ENCODE assay signal across 11 cellular contexts in the genomic region with DNA sequence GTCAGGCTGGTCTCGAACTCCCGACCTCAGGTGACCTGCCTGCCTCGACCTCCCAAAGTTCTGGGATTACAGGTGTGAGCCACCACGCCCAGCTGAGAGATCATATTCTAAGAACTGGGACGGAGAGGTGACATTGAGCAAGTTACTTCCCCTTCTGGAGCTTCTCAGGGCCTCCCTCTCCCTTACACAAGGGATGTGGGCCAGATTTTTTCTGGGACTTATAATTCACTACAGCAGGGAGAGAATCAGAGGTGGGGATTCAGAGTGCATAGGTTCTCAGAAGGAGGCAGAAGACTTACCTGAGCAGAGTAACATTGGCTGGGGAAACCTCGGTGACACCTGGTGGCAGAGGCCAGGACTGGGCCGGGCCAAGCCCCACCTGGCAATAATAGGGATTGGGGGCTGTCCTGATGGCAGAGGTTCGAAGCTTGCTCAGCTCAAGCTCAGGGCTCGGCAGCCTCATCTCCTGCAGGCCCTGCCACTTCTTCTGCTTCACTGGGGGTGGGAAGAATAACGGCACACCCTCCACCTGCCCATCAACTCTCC. TPM values are rescaled to one million over a fixed set of nuclear protein-coding genes. Genes with fewer than 3 reads are reported as not detected.
DNase-seq lines count a peak whose midpoint lies in the region; ATAC-seq, FAIRE-seq and TF ChIP-seq lines count a peak whose summit lies in the region.
"Had no signal": no experiment of that assay in that cellular context is flagged by ENCODE, and none has a peak within 500 bp of the region (broad histone marks: within the 10 kb centered on the region; RNA-seq: fewer than 3 reads in every experiment).

No MANE protein-coding gene starts in this region.

- H4K20me1 ChIP-seq in DND-41 (ENCODE audit: insufficient read depth, low read length) (no peaks in the 10 kb centered on the region), K562 (replicated peaks; ENCODE audit: control insufficient read depth, insufficient read depth, low read length) (no peaks in the 10 kb centered on the region), SK-N-SH (ENCODE audit: insufficient read depth) (no peaks in the 10 kb centered on the region)

- 49% methylated on average over 9 of the region's 10 CpGs for WGBS in K562 (ENCODE audit: insufficient coverage, low coverage, missing lambda C conversion rate)
- 68% methylated on average over 8 of the region's 10 CpGs for WGBS in SK-N-SH (ENCODE audit: low lambda C conversion rate)

- no peak overlapping the region for H3K9ac ChIP-seq in DND-41 (ENCODE audit: low read depth, low read length)
- H3K9ac ChIP-seq in K562 (ENCODE audit: insufficient read depth in 1 of 2, low read depth in 2 of 2, low read length in 2 of 2), result peak overlapping the region in 1 of 2 experiments; percentile 37; a peak in 2 of 4 replicates
- H3K9ac ChIP-seq in SK-N-SH, result no peak overlapping the region

- CTCF ChIA-PET in K562 (lab: Yijun Ruan, JAX; ENCODE audit: low intra/inter-chr PET ratio), result no interaction called here
- CTCF ChIA-PET in SK-N-SH (lab: Yijun Ruan, JAX), result interaction anchor here (0.7 to 1.8 kb wide), 5 partner anchors 11 to 41 kb away, joined by 3 to 8 read pairs (median 5); partner anchors contain the start of gene ITPKA

- H3K9me2 ChIP-seq in SK-N-SH, result no peaks in the 10 kb centered on the region

- H3K27ac ChIP-seq in DND-41 (ENCODE audit: low read length) (no peak overlapping the region), K562 (ENCODE audit: extremely low read depth, low read depth, low read length) (no peak overlapping the region), vagina (no peak overlapping the region), SK-N-SH (ENCODE audit: low read depth in 2 of 2, low read length in 1 of 2) (no peak overlapping the region)

- H3K4me2 ChIP-seq in DND-41 (ENCODE audit: insufficient read depth, low read length) (no peak overlapping the region), K562 (ENCODE audit: insufficient read depth, low read length) (no peak overlapping the region), SK-N-SH (no peak overlapping the region)

- POLR2A ChIA-PET in K562 (lab: Yijun Ruan, JAX) (interaction anchor here (0.6 to 1.3 kb wide), 2 partner anchors 16 to 54 kb away, joined by 3 read pairs; no protein-coding TSS in a partner anchor), SK-N-SH (lab: Yijun Ruan, JAX) (interaction anchor here (0.8 to 1.2 kb wide), 2 partner anchors 13 to 37 kb away, joined by 3 read pairs; partner anchors contain the start of gene RPAP1)

- H3K9me1 ChIP-seq in K562 (ENCODE audit: control insufficient read depth, insufficient read depth, low read length), result no peaks in the 10 kb centered on the region

- H3F3A ChIP-seq in SK-N-SH (replicated peaks; ENCODE audit: insufficient read depth), result no peaks in the 10 kb centered on the region

- DNase-seq in DND-41, result no peak
- DNase-seq in HT-29 (ENCODE audit: low spot score), result peak; percentile 48
- no peak for DNase-seq in K562 (ENCODE audit: extremely low read depth in 1 of 4, low spot score in 3 of 4)
- DNase-seq in vagina (ENCODE audit: extremely low spot score in 2 of 2), result no peak
- no peak for DNase-seq in omental fat pad (ENCODE audit: low spot score)
- DNase-seq in SK-N-SH, result no peak
- DNase-seq: DMS79; IMR-90; mesenchymal stem cell; stimulated activated naive CD4-positive, alpha-beta T cell had no signal

- no peaks in the 10 kb centered on the region for H3K79me2 ChIP-seq in DND-41 (ENCODE audit: insufficient read depth, low read length)
- H3K79me2 ChIP-seq in K562 (ENCODE audit: control insufficient read depth, insufficient read depth, low read length), result no peaks in the 10 kb centered on the region
- no peaks in the 10 kb centered on the region for H3K79me2 ChIP-seq in SK-N-SH (ENCODE audit: insufficient read depth)

- H3K9me3 ChIP-seq in DND-41 (ENCODE audit: insufficient read depth, low read length, severe bottlenecking) (no peaks in the 10 kb centered on the region), K562 (replicated peaks; ENCODE audit: control insufficient read depth, insufficient read depth, low read depth, low read length) (no peaks in the 10 kb centered on the region), vagina (no peaks in the 10 kb centered on the region), SK-N-SH (no peaks in the 10 kb centered on the region)

- TF ChIP-seq RAD21 in K562 (CRISPR knock-in tag; conservative IDR thresholded peaks at IDR 0.05 in 1 of 2, IDR thresholded peaks at IDR 0.05 in 1 of 2) (no peak), SK-N-SH (IDR thresholded peaks at IDR 0.05; ENCODE audit: low read length) (no peak)

- no peaks in the 10 kb centered on the region for H3K36me3 ChIP-seq in DND-41 (ENCODE audit: insufficient read depth, low read length)
- H3K36me3 ChIP-seq in K562 (ENCODE audit: control insufficient read depth, insufficient read depth, low read length), result peaks cover 19% of the 10 kb centered on the region; the same call in 1 of the 3 replicates
- H3K36me3 ChIP-seq in vagina, result no peaks in the 10 kb centered on the region
- no peaks in the 10 kb centered on the region for H3K36me3 ChIP-seq in SK-N-SH (replicated peaks in 1 of 2; ENCODE audit: control insufficient read depth in 1 of 2, insufficient read depth in 2 of 2, low read length in 1 of 2)

- in situ Hi-C loops in K562 (cut with MboI), result no loop called here

- H3K4me3 ChIP-seq in DND-41 (ENCODE audit: low read depth in 1 of 2, low read length in 2 of 2) (no peak overlapping the region), K562 (no peak overlapping the region), vagina (no peak overlapping the region), SK-N-SH (ENCODE audit: low read depth in 2 of 2, low read length in 1 of 2) (no peak overlapping the region)

- no TSS peak for BruUV-seq in K562 (replicated peaks; lab: Mats Ljungman, UMichigan)

- H2AFZ ChIP-seq in DND-41 (ENCODE audit: low read depth, low read length) (no peak overlapping the region), K562 (ENCODE audit: low read depth, low read length) (no peak overlapping the region), SK-N-SH (ENCODE audit: low read depth) (no peak overlapping the region)

- peak; percentile 18 for TF ChIP-seq CTCF in DND-41 (IDR thresholded peaks at IDR 0.05; ENCODE audit: borderline replicate concordance, extremely low read depth, low read length, poor library complexity, severe bottlenecking)
- 0 out of 6 replicates have a peak, but pooled peaks of 1 of the 3 experiments have one; percentile 2 for TF ChIP-seq CTCF in K562 (IDR thresholded peaks at IDR 0.05 in 2 of 3, conservative IDR thresholded peaks at IDR 0.05 in 1 of 3; ENCODE audit: insufficient read depth in 2 of 3, low read depth in 1 of 3, low read length in 3 of 3)
- no peak for TF ChIP-seq CTCF in vagina (IDR thresholded peaks at IDR 0.05)
- no peak for TF ChIP-seq CTCF in omental fat pad (IDR thresholded peaks at IDR 0.05)
- TF ChIP-seq CTCF in SK-N-SH (IDR thresholded peaks at IDR 0.05), result no peak

- TF ChIP-seq EP300 in K562 (IDR thresholded peaks at IDR 0.05; ENCODE audit: low read length) (no peak), SK-N-SH (IDR thresholded peaks at IDR 0.05; ENCODE audit: borderline replicate concordance in 1 of 2, low read depth in 1 of 2, low read length in 1 of 2) (no peak)

- no peak for FAIRE-seq in K562 (lab: Jason Lieb, UNC)
- FAIRE-seq: GM18507 had no signal

- no peak for TF ChIP-seq POLR2A in K562 (conservative IDR thresholded peaks at IDR 0.05)
- TF ChIP-seq POLR2A in vagina (IDR thresholded peaks at IDR 0.05), result no peak

- H3K27me3 ChIP-seq in DND-41 (ENCODE audit: insufficient read depth, low read length, poor library complexity) (no peaks in the 10 kb centered on the region), K562 (ENCODE audit: control insufficient read depth in 2 of 2, insufficient read depth in 2 of 2, low read length in 2 of 2) (no peaks in the 10 kb centered on the region), vagina (peaks cover 5% of the 10 kb centered on the region), SK-N-SH (ENCODE audit: insufficient read depth) (no peaks in the 10 kb centered on the region; the same call in 1 of the 2 replicates)

- no peak for ATAC-seq in DND-41 (ENCODE audit: insufficient read depth, low read depth)
- peak; percentile 22 for ATAC-seq in K562
- ATAC-seq in omental fat pad (ENCODE audit: low FRiP score), result no peak

- H3K4me1 ChIP-seq in DND-41 (ENCODE audit: insufficient read depth, low read length) (no peaks in the 10 kb centered on the region), K562 (replicated peaks in 1 of 2; ENCODE audit: control insufficient read depth in 2 of 2, insufficient read depth in 2 of 2, low read length in 2 of 2) (peaks cover 0 to 8% of the 10 kb centered on the region in 2 experiments; a peak in 4 of 5 replicates), vagina (peaks cover 22% of the 10 kb centered on the region), SK-N-SH (ENCODE audit: control insufficient read depth in 1 of 2, insufficient read depth in 2 of 2, low read depth in 1 of 2, low read length in 1 of 2) (peaks cover 0 to 10% of the 10 kb centered on the region in 2 experiments; a peak in 1 of 4 replicates)

- intact Hi-C loops in K562 (cut with micrococcal nuclease) (no loop called here), vagina (cut with DNase I) (no loop called here)

RNA-seq across cellular contexts. Expression of gene LTK, which starts 6.8 kb away (rescaled TPM):
- total RNA-seq in HT-29 (2014; rRNA removed; shearing (Covaris generic)), result 0.05 TPM in 2 replicates
- total RNA-seq in K562 (2011; cell fraction: chromatin; rRNA removed; ENCODE audit: low replicate concordance), result 13.3 and 30.8 TPM in 2 replicates
- 17.5 and 19.0 TPM in 2 replicates for total RNA-seq in K562 (2011; cell fraction: nucleolus; rRNA removed)
- total RNA-seq in K562 (2011; cell fraction: nucleoplasm; rRNA removed), result 14.6 and 15.8 TPM in 2 replicates
- total RNA-seq in K562 (2014; rRNA removed) (2.7 TPM in 2 replicates), K562 (2014; rRNA removed; fragmentation: Illumina TruSeq; extraction: Trizol) (0.77 and 1.1 TPM in 2 replicates), K562 (2015; rRNA removed; fragmentation: Illumina TruSeq; extraction: Trizol) (1.8 TPM in 2 replicates), K562 (2021) (3.7 and 4.4 TPM in 2 replicates), vagina (1.5 TPM), omental fat pad (1 to 10 TPM in 1 of 4 donors, under 1 TPM in 2, not detected in 1; 0.19 to 1.3 (median 0.84) TPM)
- polyA plus RNA-seq in K562 (2011; rRNA removed) (1.7 and 2.8 TPM in 2 replicates), K562 (2014; fragmentation: Illumina TruSeq; extraction: Trizol) (2.7 and 3.1 TPM in 2 replicates), K562 (2014; fragmentation: Nextera tagmentation; extraction: Ambion mirVana) (under 1 TPM; 0.25 to 0.31 TPM), K562 (2014; rRNA removed) (4.3 and 4.4 TPM in 2 replicates), SK-N-SH (2012; rRNA removed) (0.06 and 0.07 TPM in 2 replicates)
- polyA plus RNA-seq in K562 (2011; cell fraction: cytosol; rRNA removed), result 1.7 and 2.1 TPM in 2 replicates
- 22.2 and 32.4 TPM in 2 replicates for polyA plus RNA-seq in K562 (2011; cell fraction: nucleus; rRNA removed)
- 5.2 and 20.8 TPM in 2 replicates for polyA plus RNA-seq in K562 (2012)
- polyA minus RNA-seq in K562 (2011; rRNA and poly(A)+ RNA removed), result 0.39 and 0.70 TPM in 2 replicates
- polyA minus RNA-seq in K562 (2011; cell fraction: cytosol; rRNA and poly(A)+ RNA removed), result 1.2 TPM in 1 of 2 replicates, not detected in the other
- 1.9 and 2.4 TPM in 2 replicates for polyA minus RNA-seq in K562 (2011; cell fraction: nucleus; rRNA and poly(A)+ RNA removed)
- 0.01 and 0.07 TPM in 2 replicates for polyA plus RNA-seq in SK-N-SH (2012; cell fraction: cytosol; rRNA removed)
- 0.87 and 1.6 TPM in 2 replicates for polyA plus RNA-seq in SK-N-SH (2012; cell fraction: nucleus; rRNA removed)

RNA-seq across cellular contexts. Expression of gene ITPKA, which starts 13.2 kb away (rescaled TPM):
- total RNA-seq in HT-29 (2014; rRNA removed; shearing (Covaris generic)), result 7.3 and 9.7 TPM in 2 replicates
- total RNA-seq in K562 (2011; cell fraction: chromatin; rRNA removed; ENCODE audit: low replicate concordance), result 9.4 and 24.3 TPM in 2 replicates
- total RNA-seq in K562 (2011; cell fraction: nucleolus; rRNA removed), result 24.0 and 25.1 TPM in 2 replicates
- total RNA-seq in K562 (2011; cell fraction: nucleoplasm; rRNA removed), result 8.3 and 12.6 TPM in 2 replicates
- 68.4 and 72.3 TPM in 2 replicates for total RNA-seq in K562 (2014; rRNA removed)
- 2.4 and 4.5 TPM in 2 replicates for total RNA-seq in K562 (2014; rRNA removed; fragmentation: Illumina TruSeq; extraction: Trizol)
- 11.3 and 13.4 TPM in 2 replicates for total RNA-seq in K562 (2015; rRNA removed; fragmentation: Illumina TruSeq; extraction: Trizol)
- total RNA-seq in K562 (2021), result 33.3 and 35.8 TPM in 2 replicates
- polyA plus RNA-seq in K562 (2011; rRNA removed), result 9.1 and 11.5 TPM in 2 replicates
- polyA plus RNA-seq in K562 (2011; cell fraction: cytosol; rRNA removed), result 14.0 and 24.3 TPM in 2 replicates
- polyA plus RNA-seq in K562 (2011; cell fraction: nucleus; rRNA removed), result 19.8 and 25.1 TPM in 2 replicates
- polyA plus RNA-seq in K562 (2012), result 18.4 and 67.5 TPM in 2 replicates
- polyA plus RNA-seq in K562 (2014; fragmentation: Illumina TruSeq; extraction: Trizol), result 4.0 and 10.5 TPM in 2 replicates
- under 1 TPM; 0.14 to 0.55 TPM for polyA plus RNA-seq in K562 (2014; fragmentation: Nextera tagmentation; extraction: Ambion mirVana)
- 34.4 and 34.8 TPM in 2 replicates for polyA plus RNA-seq in K562 (2014; rRNA removed)
- 2.2 and 6.8 TPM in 2 replicates for polyA minus RNA-seq in K562 (2011; rRNA and poly(A)+ RNA removed)
- polyA minus RNA-seq in K562 (2011; cell fraction: cytosol; rRNA and poly(A)+ RNA removed), result 12.3 and 17.9 TPM in 2 replicates
- polyA minus RNA-seq in K562 (2011; cell fraction: nucleus; rRNA and poly(A)+ RNA removed), result 7.7 and 8.9 TPM in 2 replicates
- total RNA-seq in vagina, result not detected
- total RNA-seq in omental fat pad, result 1 to 10 TPM in 2 of 4 donors, not detected in 2; 1.2 to 2.0 TPM
- polyA plus RNA-seq in SK-N-SH (2012; rRNA removed), result 1.0 and 2.2 TPM in 2 replicates
- 0.60 and 1.1 TPM in 2 replicates for polyA plus RNA-seq in SK-N-SH (2012; cell fraction: cytosol; rRNA removed)
- 4.9 and 7.4 TPM in 2 replicates for polyA plus RNA-seq in SK-N-SH (2012; cell fraction: nucleus; rRNA removed)

RNA-seq across cellular contexts. Expression of gene RPAP1, which starts 37.2 kb away (rescaled TPM):
- total RNA-seq in HT-29 (2014; rRNA removed; shearing (Covaris generic)), result 37.5 and 43.7 TPM in 2 replicates
- 61.6 and 152 TPM in 2 replicates for total RNA-seq in K562 (2011; cell fraction: chromatin; rRNA removed; ENCODE audit: low replicate concordance)
- total RNA-seq in K562 (2011; cell fraction: nucleolus; rRNA removed), result 73.4 and 82.2 TPM in 2 replicates
- 63.7 and 80.1 TPM in 2 replicates for total RNA-seq in K562 (2011; cell fraction: nucleoplasm; rRNA removed)
- total RNA-seq in K562 (2014; rRNA removed), result 23.9 and 36.9 TPM in 2 replicates
- total RNA-seq in K562 (2014; rRNA removed; fragmentation: Illumina TruSeq; extraction: Trizol), result 9.4 and 10.0 TPM in 2 replicates
- 11.5 and 12.8 TPM in 2 replicates for total RNA-seq in K562 (2015; rRNA removed; fragmentation: Illumina TruSeq; extraction: Trizol)
- 61.2 and 65.7 TPM in 2 replicates for total RNA-seq in K562 (2021)
- polyA plus RNA-seq in K562 (2011; rRNA removed), result 9.2 and 27.7 TPM in 2 replicates
- 11.9 and 16.1 TPM in 2 replicates for polyA plus RNA-seq in K562 (2011; cell fraction: cytosol; rRNA removed)
- 38.7 and 47.7 TPM in 2 replicates for polyA plus RNA-seq in K562 (2011; cell fraction: nucleus; rRNA removed)
- 40.3 and 49.0 TPM in 2 replicates for polyA plus RNA-seq in K562 (2012)
- polyA plus RNA-seq in K562 (2014; fragmentation: Illumina TruSeq; extraction: Trizol), result 21.6 and 30.8 TPM in 2 replicates
- polyA plus RNA-seq in K562 (2014; fragmentation: Nextera tagmentation; extraction: Ambion mirVana), result 1 to 10 TPM; 6.5 to 7.0 TPM
- polyA plus RNA-seq in K562 (2014; rRNA removed), result 18.5 and 24.0 TPM in 2 replicates
- 11.8 and 16.9 TPM in 2 replicates for polyA minus RNA-seq in K562 (2011; rRNA and poly(A)+ RNA removed)
- 18.0 and 23.9 TPM in 2 replicates for polyA minus RNA-seq in K562 (2011; cell fraction: cytosol; rRNA and poly(A)+ RNA removed)
- 21.9 and 27.0 TPM in 2 replicates for polyA minus RNA-seq in K562 (2011; cell fraction: nucleus; rRNA and poly(A)+ RNA removed)
- total RNA-seq in vagina, result 19.9 TPM
- total RNA-seq in omental fat pad, result 10 to 100 TPM; 16.4 to 29.1 (median 20.3) TPM
- 18.0 and 20.2 TPM in 2 replicates for polyA plus RNA-seq in SK-N-SH (2012; rRNA removed)
- 8.4 and 10.4 TPM in 2 replicates for polyA plus RNA-seq in SK-N-SH (2012; cell fraction: cytosol; rRNA removed)
- 54.9 and 55.9 TPM in 2 replicates for polyA plus RNA-seq in SK-N-SH (2012; cell fraction: nucleus; rRNA removed)

RNA-seq across cellular contexts. Expression of gene TYRO3, which starts 52.1 kb away (rescaled TPM):
- 9.2 and 12.3 TPM in 2 replicates for total RNA-seq in HT-29 (2014; rRNA removed; shearing (Covaris generic))
- total RNA-seq in K562 (2011; cell fraction: chromatin; rRNA removed; ENCODE audit: low replicate concordance), result 47.2 and 168 TPM in 2 replicates
- 109 and 124 TPM in 2 replicates for total RNA-seq in K562 (2011; cell fraction: nucleolus; rRNA removed)
- total RNA-seq in K562 (2011; cell fraction: nucleoplasm; rRNA removed), result 103 and 108 TPM in 2 replicates
- total RNA-seq in K562 (2014; rRNA removed) (13.6 and 19.6 TPM in 2 replicates), K562 (2014; rRNA removed; fragmentation: Illumina TruSeq; extraction: Trizol) (11.4 and 17.9 TPM in 2 replicates), K562 (2015; rRNA removed; fragmentation: Illumina TruSeq; extraction: Trizol) (15.9 and 18.6 TPM in 2 replicates), K562 (2021) (33.5 and 37.6 TPM in 2 replicates), vagina (13.3 TPM), omental fat pad (10 to 100 TPM; 13.4 to 59.9 (median 40.6) TPM)
- polyA plus RNA-seq in K562 (2011; rRNA removed) (38.4 and 39.6 TPM in 2 replicates), K562 (2014; fragmentation: Illumina TruSeq; extraction: Trizol) (29.3 and 34.6 TPM in 2 replicates), K562 (2014; fragmentation: Nextera tagmentation; extraction: Ambion mirVana) (1 to 10 TPM; 2.6 to 2.8 TPM), K562 (2014; rRNA removed) (18.8 and 19.1 TPM in 2 replicates), SK-N-SH (2012; rRNA removed) (8.7 and 10.3 TPM in 2 replicates)
- 31.3 and 46.5 TPM in 2 replicates for polyA plus RNA-seq in K562 (2011; cell fraction: cytosol; rRNA removed)
- polyA plus RNA-seq in K562 (2011; cell fraction: nucleus; rRNA removed), result 52.1 and 78.7 TPM in 2 replicates
- polyA plus RNA-seq in K562 (2012), result 33.1 and 42.2 TPM in 2 replicates
- 37.1 and 59.8 TPM in 2 replicates for polyA minus RNA-seq in K562 (2011; rRNA and poly(A)+ RNA removed)
- polyA minus RNA-seq in K562 (2011; cell fraction: cytosol; rRNA and poly(A)+ RNA removed), result 36.1 and 41.3 TPM in 2 replicates
- 26.1 and 33.0 TPM in 2 replicates for polyA minus RNA-seq in K562 (2011; cell fraction: nucleus; rRNA and poly(A)+ RNA removed)
- 4.9 and 8.9 TPM in 2 replicates for polyA plus RNA-seq in SK-N-SH (2012; cell fraction: cytosol; rRNA removed)
- polyA plus RNA-seq in SK-N-SH (2012; cell fraction: nucleus; rRNA removed), result 9.2 and 10.5 TPM in 2 replicates
